Comparison of ENCODE assay signal across 1 cellular context in genomic region chr10:121312582-121312981, GRCh38.
TF ChIP-seq lines count a peak whose summit lies in the region.

No MANE protein-coding gene starts in this region.

TF ChIP-seq in GM23338, 12 proteins besides CTCF, POLR2A, EP300 and RAD21:
- TF ChIP-seq JUNB (IDR thresholded peaks at IDR 0.05; ENCODE audit: unreplicated experiment) (no peak), ZNF331 (CRISPR knock-in tag; IDR thresholded peaks at IDR 0.05; ENCODE audit: low read depth) (no peak), ZNF114 (CRISPR knock-in tag; IDR thresholded peaks at IDR 0.05) (no peak), CREB1 (CRISPR knock-in tag; IDR thresholded peaks at IDR 0.05; ENCODE audit: low read depth) (no peak), EZH2 (IDR thresholded peaks at IDR 0.05; ENCODE audit: low read depth, unreplicated experiment) (no peak), EZH2phosphoT487 (IDR thresholded peaks at IDR 0.05; ENCODE audit: unreplicated experiment) (no peak), STAT1 (IDR thresholded peaks at IDR 0.05; ENCODE audit: unreplicated experiment) (no peak), REST (IDR thresholded peaks at IDR 0.05; ENCODE audit: unreplicated experiment) (no peak)
